ENCODE assay signal across 8 cellular contexts in genomic region chr22:41092847-41093371, GRCh38. TPM values are rescaled to one million over a fixed set of nuclear protein-coding genes. Genes with fewer than 3 reads are reported as not detected.
DNase-seq lines count a peak whose midpoint lies in the region; ATAC-seq, FAIRE-seq and TF ChIP-seq lines count a peak whose summit lies in the region.

No MANE protein-coding gene starts in this region.

- no peak for TF ChIP-seq POLR2A in H54 (IDR thresholded peaks at IDR 0.05; ENCODE audit: low read depth, low read length)

- peak in 2 of 5 donors; percentile 5 to 16 for DNase-seq in CD8-positive, alpha-beta memory T cell
- DNase-seq in H54 (ENCODE audit: insufficient read length, low spot score) (peak; percentile 30), OCI-M1 (lab: John Stamatoyannopoulos, UW) (peak; percentile 75), MCF 10A (ENCODE audit: unreplicated experiment) (peak; percentile 51), inferior parietal cortex (ENCODE audit: extremely low spot score) (peak; percentile 34), smooth muscle cell (lab: John Stamatoyannopoulos, UW; ENCODE audit: unreplicated experiment) (peak; percentile 33)

- H3K79me2 ChIP-seq in smooth muscle cell (ENCODE audit: low read depth), result peaks cover 57% of the 10 kb centered on the region

- H3F3A ChIP-seq in smooth muscle cell (ENCODE audit: low read depth), result no peaks in the 10 kb centered on the region

- no TSS peak for BruUV-seq in MCF 10A (replicated peaks; lab: Mats Ljungman, UMichigan)

- peak overlapping the region; percentile 96 to 100 (median 99) for H3K4me3 Mint-ChIP-seq in CD8-positive, alpha-beta memory T cell
- H3K4me3 Mint-ChIP-seq in MCF 10A (ENCODE audit: unreplicated experiment), result peak overlapping the region; percentile 98

- TF ChIP-seq CTCF in MCF 10A (IDR thresholded peaks at IDR 0.05; ENCODE audit: unreplicated experiment), result no peak
- TF ChIP-seq CTCF in smooth muscle cell (IDR thresholded peaks at IDR 0.05; ENCODE audit: borderline replicate concordance, insufficient read depth, poor library complexity, severe bottlenecking), result no peak

- H3K9me3 Mint-ChIP-seq in CD8-positive, alpha-beta memory T cell, result no peaks in the 10 kb centered on the region
- H3K9me3 Mint-ChIP-seq in MCF 10A (ENCODE audit: unreplicated experiment), result no peaks in the 10 kb centered on the region

- H3K27me3 Mint-ChIP-seq in CD8-positive, alpha-beta memory T cell, result no peaks in the 10 kb centered on the region
- no peaks in the 10 kb centered on the region for H3K27me3 Mint-ChIP-seq in MCF 10A (ENCODE audit: insufficient read depth, unreplicated experiment)

- H3K9me3 ChIP-seq in CD8-positive, alpha-beta memory T cell (ENCODE audit: low read length), result no peaks in the 10 kb centered on the region
- H3K9me3 ChIP-seq in smooth muscle cell (replicated peaks; ENCODE audit: low read depth), result no peaks in the 10 kb centered on the region

- peaks cover 43 to 54% (median 49%) of the 10 kb centered on the region in 3 donors for H3K4me1 Mint-ChIP-seq in CD8-positive, alpha-beta memory T cell
- peaks cover 35% of the 10 kb centered on the region for H3K4me1 Mint-ChIP-seq in MCF 10A (ENCODE audit: insufficient read depth, unreplicated experiment)

- no peaks in the 10 kb centered on the region for H3K27me3 ChIP-seq in CD8-positive, alpha-beta memory T cell (ENCODE audit: insufficient read depth, low read length, poor library complexity, severe bottlenecking)
- no peaks in the 10 kb centered on the region for H3K27me3 ChIP-seq in smooth muscle cell (ENCODE audit: low read depth)

- H2AFZ ChIP-seq in smooth muscle cell (ENCODE audit: low read depth), result peak overlapping the region; percentile 43

- intact Hi-C loops in MCF 10A (cut with micrococcal nuclease), result loop anchor here (1.0 to 10.0 kb wide), 2 partner anchors 102 to 171 kb away; no protein-coding TSS in a partner anchor

- no peaks in the 10 kb centered on the region for H3K36me3 ChIP-seq in CD8-positive, alpha-beta memory T cell (ENCODE audit: insufficient read depth, low read length)
- H3K36me3 ChIP-seq in smooth muscle cell (ENCODE audit: low read depth), result no peaks in the 10 kb centered on the region

- H4K20me1 ChIP-seq in smooth muscle cell (ENCODE audit: low read depth), result peaks cover 53% of the 10 kb centered on the region

- peak overlapping the region; percentile 93 for H3K27ac ChIP-seq in CD8-positive, alpha-beta memory T cell (ENCODE audit: low read depth, low read length)
- H3K27ac ChIP-seq in smooth muscle cell (ENCODE audit: low read depth), result peak overlapping the region; percentile 98

- ATAC-seq in HG03565 (IDR thresholded peaks at IDR 0.05; ENCODE audit: unreplicated experiment), result no peak
- ATAC-seq in HG03139 (IDR thresholded peaks at IDR 0.05; ENCODE audit: unreplicated experiment), result no peak

- peak overlapping the region; percentile 99 for H3K9ac ChIP-seq in smooth muscle cell (ENCODE audit: low read depth)

- H3K27ac Mint-ChIP-seq in CD8-positive, alpha-beta memory T cell, result peak overlapping the region; percentile 88 to 99 (median 97)
- H3K27ac Mint-ChIP-seq in MCF 10A (ENCODE audit: low read depth, unreplicated experiment), result peak overlapping the region; percentile 99

- FAIRE-seq in H54 (lab: Jason Lieb, UNC), result no peak

- H3K36me3 Mint-ChIP-seq in CD8-positive, alpha-beta memory T cell, result peaks cover 0 to 27% (median 4%) of the 10 kb centered on the region in 3 donors
- peaks cover 32% of the 10 kb centered on the region for H3K36me3 Mint-ChIP-seq in MCF 10A (ENCODE audit: insufficient read depth, unreplicated experiment)

- H3K4me2 ChIP-seq in smooth muscle cell, result peak overlapping the region; percentile 99

- peak overlapping the region; percentile 60 for H3K4me3 ChIP-seq in CD8-positive, alpha-beta memory T cell (ENCODE audit: low read length)
- H3K4me3 ChIP-seq in smooth muscle cell, result peak overlapping the region; percentile 100

- CTCF ChIA-PET in CD8-positive, alpha-beta memory T cell (lab: Charles Lee), result interaction anchor here (1.0 to 4.1 kb wide), 6 partner anchors 10 to 170 kb away, joined by 3 to 12 read pairs (median 4); partner anchors contain the start of gene RBX1
- CTCF ChIA-PET in MCF 10A (lab: Yijun Ruan, JAX), result interaction anchor here (0.6 to 1.5 kb wide), 5 partner anchors 25 to 178 kb away, joined by 3 to 5 read pairs (median 3); no protein-coding TSS in a partner anchor

- 1% methylated on average over 30 of the region's 31 CpGs for WGBS in smooth muscle cell (ENCODE audit: low lambda C conversion rate)

- POLR2A ChIA-PET in CD8-positive, alpha-beta memory T cell (lab: Charles Lee), result interaction anchor here (0.6 to 5.2 kb wide), 14 partner anchors 13 to 376 kb away, joined by 3 to 78 read pairs (median 4); partner anchors contain the start of genes ACO2, PHF5A, RANGAP1 and RBX1
- POLR2A ChIA-PET in MCF 10A (lab: Yijun Ruan, JAX), result interaction anchor here (0.6 to 11.9 kb wide), 27 partner anchors 13 to 978 kb away, joined by 3 to 231 read pairs (median 5); partner anchors contain the start of genes ACO2, L3MBTL2, PHF5A and RBX1

- H3K4me1 ChIP-seq in CD8-positive, alpha-beta memory T cell (ENCODE audit: insufficient read depth, low read length), result peaks cover 29% of the 10 kb centered on the region
- peaks cover 36% of the 10 kb centered on the region for H3K4me1 ChIP-seq in smooth muscle cell (ENCODE audit: low read depth)

RNA-seq across cellular contexts. Expression of gene EP300, which starts 0.5 kb away (rescaled TPM):
- 10 to 100 TPM; 52.0 to 56.7 TPM for total RNA-seq in CD8-positive, alpha-beta memory T cell
- polyA plus RNA-seq in CD8-positive, alpha-beta memory T cell, result 24.4 TPM
- 53.3 and 54.1 TPM in 2 replicates for total RNA-seq in MCF 10A (2022)
- total RNA-seq in smooth muscle cell, result 46.4 and 46.8 TPM in 2 replicates
- 10.3 and 27.8 TPM in 2 replicates for polyA plus RNA-seq in smooth muscle cell
